Comparison of ENCODE assay signal across 8 cellular contexts in the genomic region with DNA sequence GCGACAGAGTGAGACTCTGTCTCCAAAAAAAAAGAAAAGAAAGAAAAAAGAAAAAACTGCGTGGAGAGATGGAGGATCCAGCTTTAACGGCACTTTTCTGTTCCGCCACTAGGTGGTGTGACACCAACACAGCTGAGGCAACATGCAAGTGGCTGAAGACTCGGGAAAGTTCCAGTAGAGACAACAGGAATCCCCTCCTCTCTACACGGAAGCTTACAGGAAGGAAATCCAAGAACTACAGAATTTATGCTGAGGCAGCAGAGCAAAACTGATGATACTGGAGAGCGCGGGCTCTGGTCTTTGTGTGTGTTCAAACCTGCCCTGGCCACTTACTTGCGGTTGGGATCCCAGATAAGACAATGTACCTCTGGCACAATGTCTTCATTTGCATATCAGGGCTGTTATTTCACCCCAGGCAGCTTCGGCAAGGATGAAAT. TPM values are rescaled to one million over a fixed set of nuclear protein-coding genes. Genes with fewer than 3 reads are reported as not detected.
A peak's percentile ranks its signal among the peaks of the same experiment; 100 is the strongest.
DNase-seq lines count a peak whose midpoint lies in the region; ATAC-seq and TF ChIP-seq lines count a peak whose summit lies in the region.

No MANE protein-coding gene starts in this region.

- no peak overlapping the region for H3K4me2 ChIP-seq in neural cell (ENCODE audit: low read length)

- no peaks in the 10 kb centered on the region for H3K27me3 Mint-ChIP-seq in activated naive CD4-positive, alpha-beta T cell treated with anti-CD3 and anti-CD28 coated beads, Interleukin-2, amount 10 ng/mL, durations not matched to agents 7 days and 5 days

- no peaks in the 10 kb centered on the region for H3K9me3 Mint-ChIP-seq in activated naive CD4-positive, alpha-beta T cell treated with anti-CD3 and anti-CD28 coated beads, Interleukin-2, amount 10 ng/mL, durations not matched to agents 7 days and 5 days

- no peaks in the 10 kb centered on the region for H3K27me3 ChIP-seq in RWPE2 (ENCODE audit: insufficient read depth, poor library complexity, severe bottlenecking)
- H3K27me3 ChIP-seq in neural cell (ENCODE audit: insufficient read depth, low read depth, low read length) = no peaks in the 10 kb centered on the region
- no peaks in the 10 kb centered on the region for H3K27me3 ChIP-seq in transverse colon

- H3K27ac ChIP-seq in RWPE2 (ENCODE audit: poor library complexity, severe bottlenecking) (peak overlapping the region; percentile 84), neural cell (ENCODE audit: low read length) (no peak overlapping the region), transverse colon (peak overlapping the region; percentile 60 to 86 (median 72))

- H3K4me1 Mint-ChIP-seq in activated naive CD4-positive, alpha-beta T cell treated with anti-CD3 and anti-CD28 coated beads, Interleukin-2, amount 10 ng/mL, durations not matched to agents 7 days and 5 days = peaks cover 78% of the 10 kb centered on the region

- H3K9ac ChIP-seq in neural cell (ENCODE audit: low read length) = no peak overlapping the region

- peak; percentile 88 for DNase-seq in DMS79 (lab: John Stamatoyannopoulos, UW)
- DNase-seq in HuH-7.5 (ENCODE audit: low spot score) = peak; percentile 86
- no peak for DNase-seq in RWPE2 (ENCODE audit: low spot score)
- DNase-seq in activated naive CD4-positive, alpha-beta T cell treated with anti-CD3 and anti-CD28 coated beads, Interleukin-2, amount 10 ng/mL, durations not matched to agents 7 days and 5 days = peak; percentile 78
- peak; percentile 74 to 88 for DNase-seq in foreskin fibroblast
- DNase-seq in transverse colon = peak; percentile 69
- DNase-seq in DMS114 treated with DMSO at 0.1 percent for 48 hours (lab: John Stamatoyannopoulos, UW; ENCODE audit: unreplicated experiment) = no peak

- no peak overlapping the region for H2AFZ ChIP-seq in neural cell (ENCODE audit: low read depth, low read length)

- H3K9me3 ChIP-seq in RWPE2 (ENCODE audit: severe bottlenecking) = no peaks in the 10 kb centered on the region
- H3K9me3 ChIP-seq in neural cell (ENCODE audit: low read length) = no peaks in the 10 kb centered on the region
- no peaks in the 10 kb centered on the region for H3K9me3 ChIP-seq in transverse colon

- H4K20me1 ChIP-seq in neural cell (ENCODE audit: insufficient read depth) = peaks cover 13% of the 10 kb centered on the region

- H3K79me2 ChIP-seq in neural cell (replicated peaks; ENCODE audit: insufficient read depth, low read length) = peaks cover 89% of the 10 kb centered on the region

- H3K4me3 Mint-ChIP-seq in activated naive CD4-positive, alpha-beta T cell treated with anti-CD3 and anti-CD28 coated beads, Interleukin-2, amount 10 ng/mL, durations not matched to agents 7 days and 5 days = no peak overlapping the region

- in situ Hi-C loops in transverse colon (cut with MboI; ENCODE audit: low pct_ligation_motif_present in 1 of 4, low pct_unique_long_range_greater_than_20kb in 1 of 4, low sequenced_read_pairs in 3 of 4) = no loop called here

- WGBS in transverse colon (ENCODE audit: low coverage in 1 of 2), 2 donors = 0 to 9% methylated on average over 2 to 10 of the region's 10 CpGs

- no peak overlapping the region for H3K4me3 ChIP-seq in RWPE2 (ENCODE audit: severe bottlenecking)
- no peak overlapping the region for H3K4me3 ChIP-seq in foreskin fibroblast (ENCODE audit: low read depth in 1 of 2, low read length in 2 of 2)
- H3K4me3 ChIP-seq in neural cell (ENCODE audit: low read length) = no peak overlapping the region
- no peak overlapping the region for H3K4me3 ChIP-seq in transverse colon

- TF ChIP-seq EP300 in neural cell (conservative IDR thresholded peaks at IDR 0.05; ENCODE audit: poor library complexity, severe bottlenecking) (no peak), transverse colon (IDR thresholded peaks at IDR 0.05; ENCODE audit: low read depth) (no peak)

- no peaks in the 10 kb centered on the region for H3F3A ChIP-seq in neural cell (ENCODE audit: insufficient read depth, low read length, poor library complexity, severe bottlenecking)

- intact Hi-C loops in transverse colon (cut with DNase I; ENCODE audit: low total_unique reads) = no loop called here

- CTCF ChIA-PET in activated naive CD4-positive, alpha-beta T cell treated with anti-CD3 and anti-CD28 coated beads, Interleukin-2, amount 10 ng/mL, durations not matched to agents 7 days and 5 days (lab: Charles Lee) = interaction anchor here (0.7 to 4.0 kb wide), 14 partner anchors 11 to 164 kb away, joined by 3 to 41 read pairs (median 8); a partner anchor contains a TSS

- H3K36me3 Mint-ChIP-seq in activated naive CD4-positive, alpha-beta T cell treated with anti-CD3 and anti-CD28 coated beads, Interleukin-2, amount 10 ng/mL, durations not matched to agents 7 days and 5 days = peaks cover 19% of the 10 kb centered on the region

- no peaks in the 10 kb centered on the region for H3K9me2 ChIP-seq in neural cell (ENCODE audit: insufficient read depth, low read length)

- TF ChIP-seq CTCF in RWPE2 (IDR thresholded peaks at IDR 0.05; ENCODE audit: poor library complexity, severe bottlenecking) (peak; percentile 88), foreskin fibroblast (IDR thresholded peaks at IDR 0.05; ENCODE audit: low read depth, low read length) (peak; percentile 86), neural cell (IDR thresholded peaks at IDR 0.05; ENCODE audit: poor library complexity, severe bottlenecking) (peak; percentile 78), transverse colon (IDR thresholded peaks at IDR 0.05) (peak; percentile 85 to 91 (median 90))

- H3K36me3 ChIP-seq in RWPE2 (ENCODE audit: low read depth) (peaks cover 13% of the 10 kb centered on the region; the same call in 1 of the 2 replicates), neural cell (ENCODE audit: insufficient read depth, low read length) (no peaks in the 10 kb centered on the region), transverse colon (no peaks in the 10 kb centered on the region)

- peak; percentile 61 for TF ChIP-seq RAD21 in neural cell (conservative IDR thresholded peaks at IDR 0.05)

- H3K4me1 ChIP-seq in RWPE2 (ENCODE audit: insufficient read depth, poor library complexity, severe bottlenecking) (peaks cover 16% of the 10 kb centered on the region), transverse colon (peaks cover 39 to 55% (median 48%) of the 10 kb centered on the region in 4 donors)

- TF ChIP-seq POLR2A in transverse colon (IDR thresholded peaks at IDR 0.05) = no peak

- peak overlapping the region; percentile 53 for H3K27ac Mint-ChIP-seq in activated naive CD4-positive, alpha-beta T cell treated with anti-CD3 and anti-CD28 coated beads, Interleukin-2, amount 10 ng/mL, durations not matched to agents 7 days and 5 days

- peak; percentile 69 for ATAC-seq in RWPE2 (ENCODE audit: low read depth)

TF ChIP-seq in neural cell, 6 proteins besides CTCF, POLR2A, EP300 and RAD21:
- no peak for TF ChIP-seq POLR2AphosphoS5 (IDR thresholded peaks at IDR 0.05)
- TF ChIP-seq SMC3 (conservative IDR thresholded peaks at IDR 0.05; ENCODE audit: poor library complexity) = peak; percentile 55
- no peak for TF ChIP-seq MXI1 (conservative IDR thresholded peaks at IDR 0.05; ENCODE audit: poor library complexity, severe bottlenecking)

RNA-seq across cellular contexts. Expression of a gene that starts 9.9 kb away (rescaled TPM):
- 53.6 and 67.6 TPM in 2 replicates for polyA plus RNA-seq in neural cell
- polyA minus RNA-seq in neural cell = 61.6 and 68.3 TPM in 2 replicates
- total RNA-seq in transverse colon = 100 to 1,000 TPM in 1 of 4 donors, 10 to 100 TPM in 3; 58.9 to 175 (median 65.0) TPM

RNA-seq across cellular contexts. Expression of a gene that starts 54.0 kb away (rescaled TPM):
- polyA plus RNA-seq in neural cell = 7.5 and 10.5 TPM in 2 replicates
- polyA minus RNA-seq in neural cell = 3.7 and 4.1 TPM in 2 replicates
- 10 to 100 TPM; 24.6 to 57.3 (median 38.0) TPM for total RNA-seq in transverse colon

Comparison
In these comparisons a context has a peak if more than half of its experiments do, and no peak if none do; other contexts are left out.
1. DNase-seq: peak in DMS79 (single experiment), HuH-7.5 (single experiment), activated naive CD4-positive, alpha-beta T cell treated with anti-CD3 and anti-CD28 coated beads, Interleukin-2, amount 10 ng/mL, durations not matched to agents 7 days and 5 days (single experiment), foreskin fibroblast (2 of 2) and transverse colon (single experiment); none in RWPE2 (single experiment) and DMS114 treated with DMSO at 0.1 percent for 48 hours (single experiment).
2. Peak in every context shown above with its lines, with median percentiles within 50 percentile points of each other: CTCF ChIP-seq.